Comparison of ENCODE assay signal across 1 cellular context in genomic region chr20:31716818-31717477, GRCh38.
TF ChIP-seq lines count a peak whose summit lies in the region.

No MANE protein-coding gene starts in this region.

TF ChIP-seq in HepG2, 621 proteins besides CTCF, POLR2A, EP300 and RAD21 (continues in another document):
- TF ChIP-seq, protein P1, sequence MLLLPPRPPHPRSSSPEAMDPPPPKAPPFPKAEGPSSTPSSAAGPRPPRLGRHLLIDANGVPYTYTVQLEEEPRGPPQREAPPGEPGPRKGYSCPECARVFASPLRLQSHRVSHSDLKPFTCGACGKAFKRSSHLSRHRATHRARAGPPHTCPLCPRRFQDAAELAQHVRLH (CRISPR knock-in tag; IDR thresholded peaks at IDR 0.05; ENCODE audit: borderline replicate concordance, low read depth) = no peak
- TF ChIP-seq ZNF121 (CRISPR knock-in tag; IDR thresholded peaks at IDR 0.05) (no peak), RORA (CRISPR knock-in tag; IDR thresholded peaks at IDR 0.05) (peak; percentile 35; the same call in 1 of the 2 replicates), AFF4 (CRISPR knock-in tag; IDR thresholded peaks at IDR 0.05) (peak; percentile 82), KLF6 (CRISPR knock-in tag; IDR thresholded peaks at IDR 0.05) (no peak), FOXO4 (CRISPR knock-in tag; conservative IDR thresholded peaks at IDR 0.05) (0 out of 2 replicates have a peak, but pooled peaks have one; percentile 81), ZNF317 (CRISPR knock-in tag; IDR thresholded peaks at IDR 0.05) (0 out of 2 replicates have a peak, but pooled peaks have one; percentile 21), KMT2B (CRISPR knock-in tag; IDR thresholded peaks at IDR 0.05) (0 out of 2 replicates have a peak, but pooled peaks have one; percentile 11), CC2D1A (CRISPR knock-in tag; IDR thresholded peaks at IDR 0.05) (no peak), SNAI1 (CRISPR knock-in tag; IDR thresholded peaks at IDR 0.05; ENCODE audit: borderline replicate concordance) (no peak), ZNF878 (CRISPR knock-in tag; IDR thresholded peaks at IDR 0.05) (no peak), MEF2D (CRISPR knock-in tag; IDR thresholded peaks at IDR 0.05) (peak; percentile 46; the same call in 1 of the 2 replicates), EHMT2 (IDR thresholded peaks at IDR 0.05; ENCODE audit: borderline replicate concordance, low read depth, low read length) (no peak), RBM22 (optimal IDR thresholded peaks at IDR 0.05; ENCODE audit: low read length) (peak; percentile 83), SNRNP70 (IDR thresholded peaks at IDR 0.05; ENCODE audit: low read depth, low read length) (no peak), ZNF263 (CRISPR knock-in tag; IDR thresholded peaks at IDR 0.05) (peak; percentile 87), PAXIP1 (CRISPR knock-in tag; conservative IDR thresholded peaks at IDR 0.05) (no peak), ZNF556 (CRISPR knock-in tag; IDR thresholded peaks at IDR 0.05; ENCODE audit: borderline replicate concordance) (0 out of 2 replicates have a peak, but pooled peaks have one; percentile 45), XRCC5 (optimal IDR thresholded peaks at IDR 0.05; ENCODE audit: low read length) (peak; percentile 9), ATAD3A (CRISPR knock-in tag; IDR thresholded peaks at IDR 0.05) (no peak), FOSL2 (CRISPR knock-in tag; IDR thresholded peaks at IDR 0.05) (no peak), SKIL (CRISPR knock-in tag; IDR thresholded peaks at IDR 0.05; ENCODE audit: borderline replicate concordance) (no peak), POLR2G (IDR thresholded peaks at IDR 0.05; ENCODE audit: low read depth, low read length) (peak; percentile 47; the same call in 1 of the 2 replicates), ZNF839 (CRISPR knock-in tag; IDR thresholded peaks at IDR 0.05; ENCODE audit: borderline replicate concordance) (no peak), ZNF260 (CRISPR knock-in tag; IDR thresholded peaks at IDR 0.05; ENCODE audit: borderline replicate concordance, low read depth) (no peak), IRF1 (CRISPR knock-in tag; IDR thresholded peaks at IDR 0.05; ENCODE audit: low read depth) (no peak), GFI1 (CRISPR knock-in tag; IDR thresholded peaks at IDR 0.05; ENCODE audit: borderline replicate concordance) (no peak), GRHL1 (CRISPR knock-in tag; conservative IDR thresholded peaks at IDR 0.05) (no peak), SIX4 (CRISPR knock-in tag; IDR thresholded peaks at IDR 0.05) (0 out of 2 replicates have a peak, but pooled peaks have one; percentile 16), SOX13 (IDR thresholded peaks at IDR 0.05) (no peak), SOX13 (CRISPR knock-in tag; conservative IDR thresholded peaks at IDR 0.05 in 1 of 2, IDR thresholded peaks at IDR 0.05 in 1 of 2) (0 out of 4 replicates have a peak, but pooled peaks of 1 of the 2 experiments have one; percentile 19), XBP1 (CRISPR knock-in tag; IDR thresholded peaks at IDR 0.05) (no peak), TEAD2 (CRISPR knock-in tag; IDR thresholded peaks at IDR 0.05) (no peak), ZNF382 (CRISPR knock-in tag; IDR thresholded peaks at IDR 0.05; ENCODE audit: borderline replicate concordance) (no peak), TEAD3 (CRISPR knock-in tag; optimal IDR thresholded peaks at IDR 0.05; ENCODE audit: borderline replicate concordance) (peak; percentile 16), ZNF614 (CRISPR knock-in tag; IDR thresholded peaks at IDR 0.05; ENCODE audit: borderline replicate concordance) (no peak), ZNF17 (CRISPR knock-in tag; IDR thresholded peaks at IDR 0.05) (peak; percentile 21; the same call in 1 of the 2 replicates)
- TF ChIP-seq, protein P2, sequence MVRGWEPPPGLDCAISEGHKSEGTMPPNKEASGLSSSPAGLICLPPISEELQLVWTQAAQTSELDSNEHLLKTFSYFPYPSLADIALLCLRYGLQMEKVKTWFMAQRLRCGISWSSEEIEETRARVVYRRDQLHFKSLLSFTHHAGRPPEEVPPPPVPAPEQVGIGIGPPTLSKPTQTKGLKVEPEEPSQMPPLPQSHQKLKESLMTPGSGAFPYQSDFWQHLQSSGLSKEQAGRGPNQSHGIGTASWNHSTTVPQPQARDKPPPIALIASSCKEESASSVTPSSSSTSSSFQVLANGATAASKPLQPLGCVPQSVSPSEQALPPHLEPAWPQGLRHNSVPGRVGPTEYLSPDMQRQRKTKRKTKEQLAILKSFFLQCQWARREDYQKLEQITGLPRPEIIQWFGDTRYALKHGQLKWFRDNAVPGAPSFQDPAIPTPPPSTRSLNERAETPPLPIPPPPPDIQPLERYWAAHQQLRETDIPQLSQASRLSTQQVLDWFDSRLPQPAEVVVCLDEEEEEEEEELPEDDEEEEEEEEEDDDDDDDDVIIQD (CRISPR knock-in tag; IDR thresholded peaks at IDR 0.05; ENCODE audit: low read depth) = no peak
- TF ChIP-seq, protein P3, sequence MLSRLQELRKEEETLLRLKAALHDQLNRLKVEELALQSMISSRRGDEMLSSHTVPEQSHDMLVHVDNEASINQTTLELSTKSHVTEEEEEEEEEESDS (CRISPR knock-in tag; IDR thresholded peaks at IDR 0.05; ENCODE audit: borderline replicate concordance) = no peak
- TF ChIP-seq, protein P4, sequence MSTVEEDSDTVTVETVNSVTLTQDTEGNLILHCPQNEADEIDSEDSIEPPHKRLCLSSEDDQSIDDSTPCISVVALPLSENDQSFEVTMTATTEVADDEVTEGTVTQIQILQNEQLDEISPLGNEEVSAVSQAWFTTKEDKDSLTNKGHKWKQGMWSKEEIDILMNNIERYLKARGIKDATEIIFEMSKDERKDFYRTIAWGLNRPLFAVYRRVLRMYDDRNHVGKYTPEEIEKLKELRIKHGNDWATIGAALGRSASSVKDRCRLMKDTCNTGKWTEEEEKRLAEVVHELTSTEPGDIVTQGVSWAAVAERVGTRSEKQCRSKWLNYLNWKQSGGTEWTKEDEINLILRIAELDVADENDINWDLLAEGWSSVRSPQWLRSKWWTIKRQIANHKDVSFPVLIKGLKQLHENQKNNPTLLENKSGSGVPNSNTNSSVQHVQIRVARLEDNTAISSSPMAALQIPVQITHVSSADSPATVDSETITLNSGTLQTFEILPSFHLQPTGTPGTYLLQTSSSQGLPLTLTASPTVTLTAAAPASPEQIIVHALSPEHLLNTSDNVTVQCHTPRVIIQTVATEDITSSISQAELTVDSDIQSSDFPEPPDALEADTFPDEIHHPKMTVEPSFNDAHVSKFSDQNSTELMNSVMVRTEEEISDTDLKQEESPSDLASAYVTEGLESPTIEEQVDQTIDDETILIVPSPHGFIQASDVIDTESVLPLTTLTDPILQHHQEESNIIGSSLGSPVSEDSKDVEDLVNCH (CRISPR knock-in tag; IDR thresholded peaks at IDR 0.05) = 0 out of 2 replicates have a peak, but pooled peaks have one; percentile 26
- TF ChIP-seq, protein P5, sequence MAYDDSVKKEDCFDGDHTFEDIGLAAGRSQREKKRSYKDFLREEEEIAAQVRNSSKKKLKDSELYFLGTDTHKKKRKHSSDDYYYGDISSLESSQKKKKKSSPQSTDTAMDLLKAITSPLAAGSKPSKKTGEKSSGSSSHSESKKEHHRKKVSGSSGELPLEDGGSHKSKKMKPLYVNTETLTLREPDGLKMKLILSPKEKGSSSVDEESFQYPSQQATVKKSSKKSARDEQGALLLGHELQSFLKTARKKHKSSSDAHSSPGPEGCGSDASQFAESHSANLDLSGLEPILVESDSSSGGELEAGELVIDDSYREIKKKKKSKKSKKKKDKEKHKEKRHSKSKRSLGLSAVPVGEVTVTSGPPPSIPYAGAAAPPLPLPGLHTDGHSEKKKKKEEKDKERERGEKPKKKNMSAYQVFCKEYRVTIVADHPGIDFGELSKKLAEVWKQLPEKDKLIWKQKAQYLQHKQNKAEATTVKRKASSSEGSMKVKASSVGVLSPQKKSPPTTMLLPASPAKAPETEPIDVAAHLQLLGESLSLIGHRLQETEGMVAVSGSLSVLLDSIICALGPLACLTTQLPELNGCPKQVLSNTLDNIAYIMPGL (CRISPR knock-in tag; IDR thresholded peaks at IDR 0.05; ENCODE audit: borderline replicate concordance in 1 of 2, low read depth in 1 of 2) = 0 out of 4 replicates have a peak, but pooled peaks of 1 of the 2 experiments have one; percentile 30
